ENCODE assay signal across 14 cellular contexts in the genomic region with DNA sequence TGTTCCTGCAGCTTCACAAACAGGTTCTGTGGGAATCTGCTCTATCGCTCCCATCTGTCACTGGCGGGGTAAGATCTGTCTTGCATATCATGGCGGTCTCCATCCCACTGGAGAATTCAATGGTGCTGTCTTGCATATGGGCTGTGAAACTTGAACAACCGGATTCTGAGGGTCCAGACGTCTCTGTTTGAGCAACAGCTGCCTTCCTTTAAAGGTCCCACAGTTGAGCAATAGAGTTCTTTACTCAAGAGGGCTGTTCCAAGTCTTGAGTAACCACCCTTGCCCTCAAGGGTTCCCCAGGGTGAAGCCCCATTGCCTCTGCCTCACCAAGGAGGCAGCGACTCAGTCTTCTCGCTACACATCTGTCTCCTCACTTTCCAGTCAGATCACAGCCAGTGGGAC. TPM values are rescaled to one million over a fixed set of nuclear protein-coding genes. Genes with fewer than 3 reads are reported as not detected.
A peak's percentile ranks its signal among the peaks of the same experiment; 100 is the strongest.
DNase-seq lines count a peak whose midpoint lies in the region; ATAC-seq and TF ChIP-seq lines count a peak whose summit lies in the region.
"Had no signal": no experiment of that assay in that cellular context is flagged by ENCODE, and none has a peak within 500 bp of the region (broad histone marks: within the 10 kb centered on the region; RNA-seq: fewer than 3 reads in every experiment).

No MANE protein-coding gene starts in this region.

- peaks cover 69% of the 10 kb centered on the region for H3K4me1 ChIP-seq in psoas muscle

- intact Hi-C loops in psoas muscle (cut with DNase I): no loop called here

- CTCF ChIA-PET in T-cell (lab: Charles Lee): no interaction called here

- TF ChIP-seq CTCF in fibroblast of pulmonary artery (IDR thresholded peaks at IDR 0.05; ENCODE audit: low read length, missing control alignments): no peak
- TF ChIP-seq CTCF in psoas muscle (IDR thresholded peaks at IDR 0.05): no peak

- WGBS in psoas muscle, 3 donors: 72 to 86% (median 72%) methylated on average over 7 of the region's 7 CpGs

- ATAC-seq in psoas muscle: peak in 3 of 4 donors; percentile 56 to 66 (median 63)
- ATAC-seq in T-cell (replicated peaks in 1 of 4): no peak
- no peak for ATAC-seq in HG03135 (IDR thresholded peaks at IDR 0.05; ENCODE audit: unreplicated experiment)
- no peak for ATAC-seq in activated CD4-positive, CD25-positive, alpha-beta regulatory T cell treated with anti-CD3 and anti-CD28 coated beads, Interleukin-2, amount 50 U/mL, for 24 hours
- ATAC-seq in GM19397 (IDR thresholded peaks at IDR 0.05; ENCODE audit: unreplicated experiment): no peak
- ATAC-seq: GM23338, WTC11 had no signal

- H3K27ac ChIP-seq in psoas muscle: peak overlapping the region; percentile 36

- POLR2A ChIA-PET in T-cell (lab: Charles Lee): no interaction called here

- no peak overlapping the region for H3K27ac Mint-ChIP-seq in T-cell
- H3K27ac Mint-ChIP-seq: GM23338, WTC11 had no signal

- H3K36me3 ChIP-seq in psoas muscle (ENCODE audit: insufficient read depth in 1 of 2, low read depth in 1 of 2): no peaks in the 10 kb centered on the region

- no peaks in the 10 kb centered on the region for H3K27me3 ChIP-seq in psoas muscle (ENCODE audit: insufficient read depth in 3 of 3, low read length in 2 of 3)

- H3K4me1 Mint-ChIP-seq in T-cell: no peaks in the 10 kb centered on the region

- H3K9me3 ChIP-seq in psoas muscle: no peaks in the 10 kb centered on the region

- no peaks in the 10 kb centered on the region for H3K36me3 Mint-ChIP-seq in T-cell

- no peak overlapping the region for H3K4me3 ChIP-seq in fibroblast of pulmonary artery (replicated peaks; ENCODE audit: low read depth, low read length)
- no peak overlapping the region for H3K4me3 ChIP-seq in psoas muscle
- H3K4me3 ChIP-seq: GM23338 had no signal

- peak; percentile 8 for DNase-seq in ELR (ENCODE audit: low read depth)
- DNase-seq in NOMO-1 treated with DMSO at 0.1 percent for 48 hours (lab: John Stamatoyannopoulos, UW; ENCODE audit: unreplicated experiment): peak; percentile 69
- DNase-seq in fibroblast of pulmonary artery (ENCODE audit: low read depth): peak; percentile 73
- DNase-seq in psoas muscle: peak; percentile 52 to 72
- DNase-seq in T-cell: no peak
- DNase-seq: dermis blood vessel endothelial cell, DMS153, NCI-H1105, OCI-M1 had no signal

- H3K27me3 Mint-ChIP-seq in T-cell: no peaks in the 10 kb centered on the region

- H3K4me3 Mint-ChIP-seq in T-cell: no peak overlapping the region
- H3K4me3 Mint-ChIP-seq: GM23338, WTC11 had no signal

- peaks cover 5 to 15% (median 7%) of the 10 kb centered on the region in 3 donors for H3K9me3 Mint-ChIP-seq in T-cell

RNA-seq across cellular contexts. Expression of a gene that starts 50.8 kb away (rescaled TPM):
- total RNA-seq in psoas muscle (10 to 100 TPM; 10.6 to 36.9 (median 26.2) TPM), T-cell (1 to 10 TPM in 3 of 5 donors, under 1 TPM in 2; 0.35 to 2.1 (median 1.0) TPM)
- polyA plus RNA-seq in psoas muscle: 10 to 100 TPM in 1 of 3 donors, 1 to 10 TPM in 2; 3.3 to 11.5 (median 5.2) TPM

Comparison
In these comparisons a context has a peak if more than half of its experiments do, and no peak if none do; other contexts are left out.
1. DNase-seq: peak in ELR (single experiment), NOMO-1 treated with DMSO at 0.1 percent for 48 hours (single experiment), fibroblast of pulmonary artery (single experiment) and psoas muscle (2 of 2); none in T-cell (0 of 34).
2. ATAC-seq: peak in psoas muscle (3 of 4); none in T-cell (0 of 4), HG03135 (single experiment), activated CD4-positive, CD25-positive, alpha-beta regulatory T cell treated with anti-CD3 and anti-CD28 coated beads, Interleukin-2, amount 50 U/mL, for 24 hours (0 of 2) and GM19397 (single experiment).